In the genomic region with DNA sequence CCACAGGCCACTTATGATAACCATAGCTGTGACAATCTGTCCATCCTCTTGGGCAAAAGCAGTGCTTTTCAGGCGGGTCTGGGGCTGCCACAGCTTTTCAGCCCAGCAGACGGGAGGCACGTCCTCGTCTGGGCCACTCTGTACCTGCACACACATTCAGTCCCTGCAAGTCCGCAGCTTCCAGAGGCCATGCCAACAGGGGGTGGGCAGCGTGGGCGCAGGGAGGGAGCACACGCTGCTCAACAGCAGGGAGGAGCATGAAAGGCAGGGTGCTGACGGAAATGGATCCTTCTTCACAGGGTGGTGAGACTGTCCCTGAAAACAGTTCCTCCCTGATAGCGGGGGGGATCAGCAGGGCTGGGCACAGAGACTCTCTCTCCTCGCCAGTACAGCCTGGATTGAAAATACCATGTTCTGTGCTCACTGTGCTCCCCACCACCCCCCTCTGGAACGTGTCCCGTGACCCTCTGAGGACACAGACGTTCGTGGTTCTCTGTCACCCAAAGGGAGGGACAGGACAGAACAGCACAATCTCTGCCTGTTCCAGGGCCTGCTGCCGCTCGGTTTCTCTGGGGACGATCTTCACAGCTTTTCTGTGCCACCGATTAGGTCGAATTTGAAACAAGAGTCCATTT, we compare ENCODE assay signal across 20 cellular contexts. TPM values are rescaled to one million over a fixed set of nuclear protein-coding genes. Genes with fewer than 3 reads are reported as not detected.
DNase-seq lines count a peak whose midpoint lies in the region; ATAC-seq and TF ChIP-seq lines count a peak whose summit lies in the region.
"Had no signal": no experiment of that assay in that cellular context is flagged by ENCODE, and none has a peak within 500 bp of the region (broad histone marks: within the 10 kb centered on the region; RNA-seq: fewer than 3 reads in every experiment).

No MANE protein-coding gene starts in this region.

- TF ChIP-seq CTCF in progenitor cell of endocrine pancreas (IDR thresholded peaks at IDR 0.05; ENCODE audit: unreplicated experiment) = no peak

- H3K4me3 Mint-ChIP-seq in progenitor cell of endocrine pancreas (ENCODE audit: low read depth) = no peak overlapping the region
- H3K4me3 Mint-ChIP-seq: CD14-positive monocyte, IgD-negative memory B cell had no signal

- H3K36me3 Mint-ChIP-seq in progenitor cell of endocrine pancreas (ENCODE audit: insufficient read depth) = peaks cover 2% of the 10 kb centered on the region
- H3K36me3 Mint-ChIP-seq: CD14-positive monocyte had no signal

- H3K27me3 Mint-ChIP-seq in progenitor cell of endocrine pancreas = no peaks in the 10 kb centered on the region
- H3K27me3 Mint-ChIP-seq: IgD-negative memory B cell had no signal

- H4K20me1 ChIP-seq in BLaER1 = no peaks in the 10 kb centered on the region

- no peaks in the 10 kb centered on the region for H3K36me3 ChIP-seq in BLaER1
- H3K36me3 ChIP-seq: SJCRH30 had no signal

- H3K27ac Mint-ChIP-seq in progenitor cell of endocrine pancreas = peak overlapping the region; percentile 13

- peaks cover 17% of the 10 kb centered on the region for H3K4me1 Mint-ChIP-seq in progenitor cell of endocrine pancreas (ENCODE audit: low read depth)
- H3K4me1 Mint-ChIP-seq: CD14-positive monocyte had no signal

- H3K9me3 Mint-ChIP-seq in progenitor cell of endocrine pancreas (ENCODE audit: low read depth) = no peaks in the 10 kb centered on the region
- H3K9me3 Mint-ChIP-seq: IgD-negative memory B cell had no signal

- ATAC-seq in left ventricle myocardium superior (peak; percentile 55), GM19463 (IDR thresholded peaks at IDR 0.05; ENCODE audit: unreplicated experiment) (no peak)

- H3K27me3 ChIP-seq in BLaER1 = no peaks in the 10 kb centered on the region
- H3K27me3 ChIP-seq: SJCRH30 had no signal

- no peaks in the 10 kb centered on the region for H3K9me3 ChIP-seq in BLaER1
- H3K9me3 ChIP-seq: SJCRH30 had no signal

- H3K4me2 ChIP-seq in BLaER1 = peak overlapping the region; percentile 89

- H3K27ac ChIP-seq in BLaER1 = peak overlapping the region; percentile 47; the same call in 1 of the 2 replicates
- H3K27ac ChIP-seq: SJCRH30 had no signal

- DNase-seq in globus pallidus (ENCODE audit: low spot score) (peak; percentile 24), left ventricle myocardium superior (peak; percentile 79), progenitor cell of endocrine pancreas (ENCODE audit: low spot score, unreplicated experiment) (no peak), NCI-H524 treated with DMSO at 0.1 percent for 48 hours (lab: John Stamatoyannopoulos, UW) (no peak)
- DNase-seq in effector CD4-positive, alpha-beta T cell = no peak
- DNase-seq: COR-L47; DMS153; GOT3; NCI-H1105; NCI-H187 treated with DMSO at 0.1 percent for 48 hours; NCI-H69; NK-92 treated with Interleukin-12 subunit alpha and Interleukin-12 subunit beta, amount 100 ng/mL, for 24 hours; SJCRH30 had no signal

- H3K9ac ChIP-seq in BLaER1 = peak overlapping the region; percentile 21; the same call in 1 of the 2 replicates

- H3K4me3 ChIP-seq in BLaER1 = no peak overlapping the region
- H3K4me3 ChIP-seq: SJCRH30 had no signal

- intact Hi-C loops in left ventricle myocardium superior (cut with micrococcal nuclease) = no loop called here

- H3K4me1 ChIP-seq in BLaER1 = peaks cover 84% of the 10 kb centered on the region
- H3K4me1 ChIP-seq: SJCRH30 had no signal

RNA-seq across cellular contexts. Expression of gene PEMT, which starts 41.7 kb away (rescaled TPM):
- total RNA-seq in left ventricle myocardium superior = 17.9 TPM
- total RNA-seq in progenitor cell of endocrine pancreas = 61.3 and 67.0 TPM in 2 replicates

RNA-seq across cellular contexts. Expression of gene RASD1, which starts 53.7 kb away (rescaled TPM):
- total RNA-seq in left ventricle myocardium superior = 50.8 TPM
- 4.6 and 5.6 TPM in 2 replicates for total RNA-seq in progenitor cell of endocrine pancreas
- total RNA-seq: HT1080, LHCN-M2, RPMI7951, SJCRH30 had no signal

Comparison
In these comparisons a context has a peak if more than half of its experiments do, and no peak if none do; other contexts are left out.
1. DNase-seq: peak in globus pallidus (single experiment) and left ventricle myocardium superior (single experiment); none in progenitor cell of endocrine pancreas (single experiment), NCI-H524 treated with DMSO at 0.1 percent for 48 hours (single experiment) and effector CD4-positive, alpha-beta T cell (single experiment).